ENCODE assay signal across 15 cellular contexts in the genomic region with DNA sequence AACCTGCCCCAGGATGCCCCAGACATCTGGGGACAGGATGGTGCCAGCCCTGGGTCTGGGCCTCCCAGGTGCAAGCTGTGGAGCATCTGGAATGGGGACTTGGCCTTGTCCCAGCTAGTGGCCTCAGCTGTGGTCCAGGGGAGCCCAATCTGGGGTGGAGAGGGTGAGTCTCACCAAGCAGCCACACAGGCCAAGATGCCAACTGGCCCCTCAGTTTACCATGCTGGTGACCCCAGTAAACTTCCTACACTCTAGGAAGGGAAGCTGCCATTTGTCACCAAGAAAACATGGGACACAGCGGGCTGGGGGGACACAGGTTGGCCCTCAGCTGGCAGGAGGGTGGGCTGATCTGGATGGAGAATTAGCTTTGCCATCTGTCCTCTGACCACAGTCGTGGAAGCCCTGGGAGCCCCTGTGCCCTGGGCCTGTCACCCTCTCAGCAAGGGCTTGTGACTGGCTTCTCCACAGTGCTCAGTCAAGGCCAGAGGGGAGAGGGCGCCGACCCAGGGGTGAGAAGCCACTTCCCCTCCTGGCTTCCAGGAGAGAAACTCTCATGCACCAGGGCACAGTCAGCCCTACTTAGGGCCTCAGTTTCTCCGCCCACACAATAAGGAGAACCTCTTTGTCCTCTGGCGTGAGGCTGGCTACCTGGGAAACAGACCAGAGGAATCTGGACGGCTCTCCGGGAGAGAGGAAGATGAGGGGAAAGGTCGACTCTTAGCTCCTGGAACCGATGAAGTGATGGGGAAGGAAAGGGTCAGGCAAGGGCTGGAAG.
DNase-seq lines count a peak whose midpoint lies in the region; ATAC-seq, FAIRE-seq and TF ChIP-seq lines count a peak whose summit lies in the region.
"Had no signal": no experiment of that assay in that cellular context is flagged by ENCODE, and none has a peak within 500 bp of the region (broad histone marks: within the 10 kb centered on the region; RNA-seq: fewer than 3 reads in every experiment).

No MANE protein-coding gene starts in this region.

- no peak overlapping the region for H2AFZ ChIP-seq in HepG2 (ENCODE audit: low read length)

- POLR2A ChIA-PET in HepG2 (lab: Yijun Ruan, JAX), result no interaction called here

- H4K20me1 ChIP-seq in HepG2 (ENCODE audit: insufficient read depth, low read length), result no peaks in the 10 kb centered on the region

- H3K27me3 ChIP-seq in RWPE2 (ENCODE audit: insufficient read depth, poor library complexity, severe bottlenecking) (no peaks in the 10 kb centered on the region), HepG2 (ENCODE audit: control insufficient read depth in 1 of 2, insufficient read depth in 2 of 2, low read length in 2 of 2) (no peaks in the 10 kb centered on the region), spleen (replicated peaks in 1 of 7) (no peaks in the 10 kb centered on the region)

- TF ChIP-seq EP300 in HepG2 (IDR thresholded peaks at IDR 0.05; ENCODE audit: low read depth in 2 of 2, low read length in 2 of 2), result no peak
- TF ChIP-seq EP300 in HepG2 (CRISPR knock-in tag; IDR thresholded peaks at IDR 0.05; ENCODE audit: borderline replicate concordance), result no peak

- H3K36me3 ChIP-seq in RWPE2 (ENCODE audit: low read depth) (peaks cover 13% of the 10 kb centered on the region; the same call in 1 of the 2 replicates), HepG2 (replicated peaks in 1 of 2; ENCODE audit: control insufficient read depth in 1 of 2, insufficient read depth in 2 of 2, low read length in 2 of 2) (no peaks in the 10 kb centered on the region; a peak in 2 of 5 replicates), spleen (peaks cover 0 to 94% (median 36%) of the 10 kb centered on the region in 6 donors)

- H3K4me3 ChIP-seq in RWPE2 (ENCODE audit: severe bottlenecking) (no peak overlapping the region), HepG2 (replicated peaks in 1 of 3; ENCODE audit: insufficient read depth in 1 of 3, low read depth in 2 of 3, low read length in 3 of 3) (no peak overlapping the region), spleen (no peak overlapping the region)

- BruUV-seq in HepG2 (replicated peaks; lab: Mats Ljungman, UMichigan), result no TSS peak

- no peak for TF ChIP-seq RAD21 in HepG2 (CRISPR knock-in tag; IDR thresholded peaks at IDR 0.05)

- no peak for TF ChIP-seq CTCF in RWPE2 (IDR thresholded peaks at IDR 0.05; ENCODE audit: poor library complexity, severe bottlenecking)
- TF ChIP-seq CTCF in HepG2 (CRISPR knock-in tag; IDR thresholded peaks at IDR 0.05), result no peak
- no peak for TF ChIP-seq CTCF in spleen (IDR thresholded peaks at IDR 0.05 in 8 of 11, conservative IDR thresholded peaks at IDR 0.05 in 3 of 11)

- CTCF ChIA-PET in HepG2 (lab: Yijun Ruan, JAX; ENCODE audit: low intra/inter-chr PET ratio, low total read pairs), result no interaction called here

- ATAC-seq in RWPE2 (ENCODE audit: low read depth), result no peak
- ATAC-seq in HepG2, result peak; percentile 17
- ATAC-seq in HG03139 (IDR thresholded peaks at IDR 0.05; ENCODE audit: unreplicated experiment), result no peak
- ATAC-seq in left cardiac atrium, result no peak

- FAIRE-seq in HepG2 (lab: Jason Lieb, UNC), result no peak

- peak; percentile 56 for DNase-seq in activated effector memory CD4-positive, alpha-beta T cell treated with anti-CD3 and anti-CD28 coated beads, Interleukin-2, amount 50 U/mL, for 16 hours
- DNase-seq in activated effector memory CD4-positive, alpha-beta T cell treated with Interleukin-2 at 50 U/mL for 16 hours, result no peak
- peak; percentile 48 for DNase-seq in RWPE2 (ENCODE audit: low spot score)
- no peak for DNase-seq in HepG2 (ENCODE audit: low spot score)
- peak; percentile 49 for DNase-seq in spleen
- no peak for DNase-seq in NOMO-1 treated with DMSO at 0.1 percent for 48 hours (lab: John Stamatoyannopoulos, UW; ENCODE audit: unreplicated experiment)
- no peak for DNase-seq in left cardiac atrium
- DNase-seq: KG1, NCI-H1048, NCI-H1436 treated with DMSO at 0.1 percent for 48 hours, NCI-H2029 treated with DMSO at 0.1 percent for 48 hours, NCI-H2171 treated with DMSO at 0.1 percent for 48 hours, NCI-H748 treated with DMSO at 0.1 percent for 48 hours, Right ventricle myocardium superior had no signal

- H3K79me2 ChIP-seq in HepG2 (ENCODE audit: insufficient read depth, low read length), result no peaks in the 10 kb centered on the region

- H3K9ac ChIP-seq in HepG2 (ENCODE audit: insufficient read depth, low read depth, low read length), result no peak overlapping the region

- H3K27ac ChIP-seq in RWPE2 (ENCODE audit: poor library complexity, severe bottlenecking), result no peak overlapping the region
- no peak overlapping the region for H3K27ac ChIP-seq in HepG2 (ENCODE audit: extremely low read length, insufficient read depth, low read length)
- no peak overlapping the region for H3K27ac ChIP-seq in spleen

- H3K4me1 ChIP-seq in RWPE2 (ENCODE audit: insufficient read depth, poor library complexity, severe bottlenecking) (peaks cover 22% of the 10 kb centered on the region), HepG2 (ENCODE audit: insufficient read depth, low read length) (peaks cover 21% of the 10 kb centered on the region), spleen (peaks cover 0 to 25% (median 9%) of the 10 kb centered on the region in 6 donors)

- intact Hi-C loops in HepG2 (cut with micrococcal nuclease; ENCODE audit: unreplicated experiment) (no loop called here), spleen (cut with DNase I; ENCODE audit: low total_unique reads) (no loop called here), left cardiac atrium (cut with DNase I) (no loop called here)

- H3K4me2 ChIP-seq in HepG2 (ENCODE audit: low read depth, low read length), result no peak overlapping the region; the same call in 1 of the 2 replicates

- 88% methylated on average over 7 of the region's 10 CpGs for WGBS in HepG2 (ENCODE audit: low lambda C conversion rate)
- WGBS in spleen, 5 donors, result 70 to 87% (median 78%) methylated on average over 8 to 10 of the region's 10 CpGs

- TF ChIP-seq POLR2A in HepG2 (IDR thresholded peaks at IDR 0.05; ENCODE audit: insufficient read depth in 1 of 2, low read depth in 2 of 2, low read length in 2 of 2), result no peak
- TF ChIP-seq POLR2A in spleen (IDR thresholded peaks at IDR 0.05), result no peak

- H3K9me3 ChIP-seq in RWPE2 (ENCODE audit: severe bottlenecking) (no peaks in the 10 kb centered on the region), HepG2 (ENCODE audit: low read length) (no peaks in the 10 kb centered on the region), spleen (no peaks in the 10 kb centered on the region)

- in situ Hi-C loops in HepG2 (cut with HindIII; ENCODE audit: extremely low pct_ligation_motif_present, low pct_unique_long_range_greater_than_20kb), result no loop called here

TF ChIP-seq in HepG2, 621 proteins besides CTCF, POLR2A, EP300 and RAD21:
- TF ChIP-seq JUND (CRISPR knock-in tag; IDR thresholded peaks at IDR 0.05), result no peak
- no peak for TF ChIP-seq HHEX (CRISPR knock-in tag; IDR thresholded peaks at IDR 0.05)
- TF ChIP-seq, protein P1, sequence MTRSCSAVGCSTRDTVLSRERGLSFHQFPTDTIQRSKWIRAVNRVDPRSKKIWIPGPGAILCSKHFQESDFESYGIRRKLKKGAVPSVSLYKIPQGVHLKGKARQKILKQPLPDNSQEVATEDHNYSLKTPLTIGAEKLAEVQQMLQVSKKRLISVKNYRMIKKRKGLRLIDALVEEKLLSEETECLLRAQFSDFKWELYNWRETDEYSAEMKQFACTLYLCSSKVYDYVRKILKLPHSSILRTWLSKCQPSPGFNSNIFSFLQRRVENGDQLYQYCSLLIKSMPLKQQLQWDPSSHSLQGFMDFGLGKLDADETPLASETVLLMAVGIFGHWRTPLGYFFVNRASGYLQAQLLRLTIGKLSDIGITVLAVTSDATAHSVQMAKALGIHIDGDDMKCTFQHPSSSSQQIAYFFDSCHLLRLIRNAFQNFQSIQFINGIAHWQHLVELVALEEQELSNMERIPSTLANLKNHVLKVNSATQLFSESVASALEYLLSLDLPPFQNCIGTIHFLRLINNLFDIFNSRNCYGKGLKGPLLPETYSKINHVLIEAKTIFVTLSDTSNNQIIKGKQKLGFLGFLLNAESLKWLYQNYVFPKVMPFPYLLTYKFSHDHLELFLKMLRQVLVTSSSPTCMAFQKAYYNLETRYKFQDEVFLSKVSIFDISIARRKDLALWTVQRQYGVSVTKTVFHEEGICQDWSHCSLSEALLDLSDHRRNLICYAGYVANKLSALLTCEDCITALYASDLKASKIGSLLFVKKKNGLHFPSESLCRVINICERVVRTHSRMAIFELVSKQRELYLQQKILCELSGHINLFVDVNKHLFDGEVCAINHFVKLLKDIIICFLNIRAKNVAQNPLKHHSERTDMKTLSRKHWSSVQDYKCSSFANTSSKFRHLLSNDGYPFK (CRISPR knock-in tag; IDR thresholded peaks at IDR 0.05; ENCODE audit: borderline replicate concordance), result 0 out of 2 replicates have a peak, but pooled peaks have one; percentile 28
TF ChIP-seq in HepG2: peak in this region for 1.

Comparison
In these comparisons a context has a peak if more than half of its experiments do, and no peak if none do; other contexts are left out.
1. DNase-seq: peak in activated effector memory CD4-positive, alpha-beta T cell treated with anti-CD3 and anti-CD28 coated beads, Interleukin-2, amount 50 U/mL, for 16 hours (single experiment), RWPE2 (single experiment) and spleen (single experiment); none in activated effector memory CD4-positive, alpha-beta T cell treated with Interleukin-2 at 50 U/mL for 16 hours (single experiment), HepG2 (single experiment), NOMO-1 treated with DMSO at 0.1 percent for 48 hours (single experiment) and left cardiac atrium (single experiment).